18 cellular contexts compared by ENCODE assay signal in genomic region chr1:46400398-46400797, GRCh38. TPM values are rescaled to one million over a fixed set of nuclear protein-coding genes. Genes with fewer than 3 reads are reported as not detected.
DNase-seq lines count a peak whose midpoint lies in the region; ATAC-seq and TF ChIP-seq lines count a peak whose summit lies in the region.
"Had no signal": no experiment of that assay in that cellular context is flagged by ENCODE, and none has a peak within 500 bp of the region (broad histone marks: within the 10 kb centered on the region; RNA-seq: fewer than 3 reads in every experiment).

No MANE protein-coding gene starts in this region.

- H3K9me3 ChIP-seq in MM.1S (replicated peaks; ENCODE audit: insufficient read depth, low read length), result no peaks in the 10 kb centered on the region
- H3K9me3 ChIP-seq in T-helper 17 cell (ENCODE audit: control insufficient read depth, low read length, poor library complexity, severe bottlenecking), result no peaks in the 10 kb centered on the region

- H3K36me3 Mint-ChIP-seq in T-helper 17 cell (ENCODE audit: low read depth) (peaks cover 14% of the 10 kb centered on the region), neural crest cell (ENCODE audit: low read depth) (no peaks in the 10 kb centered on the region)
- H3K36me3 Mint-ChIP-seq in natural killer cell treated with Interleukin-12 subunit alpha and Interleukin-12 subunit beta and Interleukin-15 and Interleukin-18, amount 100 ng/mL, for 72 hours, result no peaks in the 10 kb centered on the region
- H3K36me3 Mint-ChIP-seq: activated naive CD8-positive, alpha-beta T cell; naive thymus-derived CD8-positive, alpha-beta T cell had no signal

- no peaks in the 10 kb centered on the region for H3K9me2 ChIP-seq in MM.1S (replicated peaks; ENCODE audit: insufficient read depth, low read length)

- H3K4me2 ChIP-seq in MM.1S (ENCODE audit: low read depth, low read length), result peak overlapping the region; percentile 56
- H3K4me2 ChIP-seq: KMS-11 had no signal

- no peaks in the 10 kb centered on the region for H3K36me3 ChIP-seq in MM.1S (replicated peaks; ENCODE audit: insufficient read depth, low read length)

- H3K27me3 Mint-ChIP-seq in T-helper 17 cell, result peaks cover 16% of the 10 kb centered on the region
- H3K27me3 Mint-ChIP-seq in neural crest cell (ENCODE audit: low read depth), result peaks cover 26% of the 10 kb centered on the region
- peaks cover 5 to 9% of the 10 kb centered on the region in 2 donors for H3K27me3 Mint-ChIP-seq in natural killer cell treated with Interleukin-12 subunit alpha and Interleukin-12 subunit beta and Interleukin-15 and Interleukin-18, amount 100 ng/mL, for 72 hours
- H3K27me3 Mint-ChIP-seq: activated naive CD8-positive, alpha-beta T cell had no signal

- no peak overlapping the region for H3K9ac ChIP-seq in MM.1S (ENCODE audit: low read length)
- H3K9ac ChIP-seq: KMS-11 had no signal

- H3K27me3 ChIP-seq in MM.1S (replicated peaks; ENCODE audit: insufficient read depth, low read length), result no peaks in the 10 kb centered on the region

- DNase-seq in COLO668 (lab: John Stamatoyannopoulos, UW; ENCODE audit: unreplicated experiment) (peak; percentile 94), MM.1S (peak; percentile 71), T-helper 17 cell (no peak), neural crest cell (ENCODE audit: low read depth, low spot score) (no peak), SW 1271 (lab: John Stamatoyannopoulos, UW) (no peak), SK-N-DZ (ENCODE audit: low spot score) (no peak)
- no peak for DNase-seq in natural killer cell treated with Interleukin-12 subunit alpha and Interleukin-12 subunit beta and Interleukin-15 and Interleukin-18, amount 100 ng/mL, for 72 hours (ENCODE audit: low spot score)
- DNase-seq: activated CD4-positive, CD25-positive, alpha-beta regulatory T cell treated with anti-CD3 and anti-CD28 coated beads, Interleukin-2, amount 50 U/mL, for 72 hours; DMS79; mesenchymal stem cell; naive thymus-derived CD8-positive, alpha-beta T cell; NCI-H2227 treated with DMSO at 0.1 percent for 48 hours; stimulated activated CD4-positive, alpha-beta T cell treated with anti-CD3 and anti-CD28 coated beads, Interleukin-2, amount 100 ng/mL, for 24 hours; stimulated activated naive CD4-positive, alpha-beta T cell had no signal

- H3K4me1 Mint-ChIP-seq in T-helper 17 cell (peaks cover 7% of the 10 kb centered on the region), neural crest cell (no peaks in the 10 kb centered on the region)
- H3K4me1 Mint-ChIP-seq in natural killer cell treated with Interleukin-12 subunit alpha and Interleukin-12 subunit beta and Interleukin-15 and Interleukin-18, amount 100 ng/mL, for 72 hours (ENCODE audit: low read depth in 2 of 2), result no peaks in the 10 kb centered on the region

- H3K27ac ChIP-seq in MM.1S (ENCODE audit: low read length), result peak overlapping the region; percentile 50; the same call in 1 of the 2 replicates
- H3K27ac ChIP-seq: KMS-11 had no signal

- no peak overlapping the region for H2AFZ ChIP-seq in MM.1S (ENCODE audit: low read length)

- H3K27ac Mint-ChIP-seq in T-helper 17 cell (peak overlapping the region; percentile 63), neural crest cell (ENCODE audit: unreplicated experiment) (peak overlapping the region; percentile 43)
- H3K27ac Mint-ChIP-seq in natural killer cell treated with Interleukin-12 subunit alpha and Interleukin-12 subunit beta and Interleukin-15 and Interleukin-18, amount 100 ng/mL, for 72 hours, result no peak overlapping the region
- H3K27ac Mint-ChIP-seq: activated naive CD8-positive, alpha-beta T cell; activated T-helper 1 cell treated with anti-CD3 and anti-CD28 coated beads, Interleukin-12 subunit alpha, Interleukin-12 subunit beta, Interleukin-2, Interleukin-4 antibody, amounts not matched to agents 30 ng/mL and 10 ng/mL and 1 ng/mL, durations not matched to agents 14 hours and 24 hours and 36 hours had no signal

- H3K4me1 ChIP-seq in MM.1S (ENCODE audit: low read length), result peaks cover 29% of the 10 kb centered on the region

- TF ChIP-seq CTCF in MM.1S (IDR thresholded peaks at IDR 0.05; ENCODE audit: low read length), result no peak
- TF ChIP-seq CTCF in neural crest cell (conservative IDR thresholded peaks at IDR 0.05), result no peak

- H3K9me3 Mint-ChIP-seq in neural crest cell, result no peaks in the 10 kb centered on the region
- no peaks in the 10 kb centered on the region for H3K9me3 Mint-ChIP-seq in natural killer cell treated with Interleukin-12 subunit alpha and Interleukin-12 subunit beta and Interleukin-15 and Interleukin-18, amount 100 ng/mL, for 72 hours
- H3K9me3 Mint-ChIP-seq: activated T-helper 1 cell treated with anti-CD3 and anti-CD28 coated beads, Interleukin-12 subunit alpha, Interleukin-12 subunit beta, Interleukin-2, Interleukin-4 antibody, amounts not matched to agents 30 ng/mL and 10 ng/mL and 1 ng/mL, durations not matched to agents 14 hours and 24 hours and 36 hours; naive thymus-derived CD8-positive, alpha-beta T cell had no signal

- H3F3A ChIP-seq in MM.1S (ENCODE audit: insufficient read depth, low read length), result peaks cover 12% of the 10 kb centered on the region

- no peak overlapping the region for H3K4me3 Mint-ChIP-seq in T-helper 17 cell
- H3K4me3 Mint-ChIP-seq in neural crest cell, result no peak overlapping the region
- no peak overlapping the region for H3K4me3 Mint-ChIP-seq in natural killer cell treated with Interleukin-12 subunit alpha and Interleukin-12 subunit beta and Interleukin-15 and Interleukin-18, amount 100 ng/mL, for 72 hours
- H3K4me3 Mint-ChIP-seq: activated naive CD8-positive, alpha-beta T cell; activated T-helper 1 cell treated with anti-CD3 and anti-CD28 coated beads, Interleukin-12 subunit alpha, Interleukin-12 subunit beta, Interleukin-2, Interleukin-4 antibody, amounts not matched to agents 30 ng/mL and 10 ng/mL and 1 ng/mL, durations not matched to agents 14 hours and 24 hours and 36 hours; naive thymus-derived CD8-positive, alpha-beta T cell had no signal

- H3K4me3 ChIP-seq in MM.1S (ENCODE audit: low read length), result no peak overlapping the region; the same call in 1 of the 2 replicates

- ATAC-seq in T-helper 17 cell (no peak), HG02759 (IDR thresholded peaks at IDR 0.05; ENCODE audit: unreplicated experiment) (no peak)
- no peak for ATAC-seq in natural killer cell treated with Interleukin-12 subunit alpha and Interleukin-12 subunit beta and Interleukin-15 and Interleukin-18, amount 100 ng/mL, for 72 hours
- ATAC-seq: naive thymus-derived CD8-positive, alpha-beta T cell had no signal

- peaks cover 33% of the 10 kb centered on the region for H3K79me2 ChIP-seq in MM.1S (ENCODE audit: low read length)

- H4K20me1 ChIP-seq in MM.1S (ENCODE audit: insufficient read depth, low read length), result no peaks in the 10 kb centered on the region

RNA-seq across cellular contexts. Expression of gene FAAH, which starts 6.3 kb away (rescaled TPM):
- total RNA-seq in T-helper 17 cell, result 1 to 10 TPM; 6.5 to 9.4 TPM
- total RNA-seq in neural crest cell, result 16.2 and 17.4 TPM in 2 replicates
- polyA plus RNA-seq in SK-N-DZ (2014; cell fraction: cytosol; rRNA removed), result 0.26 and 0.44 TPM in 2 replicates
- 18.7 and 29.9 TPM in 2 replicates for polyA plus RNA-seq in SK-N-DZ (2014; cell fraction: nucleus; rRNA removed)
- 1 to 10 TPM; 4.1 to 6.6 TPM for total RNA-seq in natural killer cell treated with Interleukin-12 subunit alpha and Interleukin-12 subunit beta and Interleukin-15 and Interleukin-18, amount 100 ng/mL, for 72 hours

RNA-seq across cellular contexts. Expression of gene NSUN4, which starts 59.8 kb away (rescaled TPM):
- total RNA-seq in T-helper 17 cell (10 to 100 TPM; 30.5 to 40.0 TPM), neural crest cell (32.7 and 33.3 TPM in 2 replicates)
- polyA plus RNA-seq in SK-N-DZ (2014; cell fraction: cytosol; rRNA removed), result 17.5 and 22.9 TPM in 2 replicates
- 10.4 and 14.8 TPM in 2 replicates for polyA plus RNA-seq in SK-N-DZ (2014; cell fraction: nucleus; rRNA removed)
- total RNA-seq in natural killer cell treated with Interleukin-12 subunit alpha and Interleukin-12 subunit beta and Interleukin-15 and Interleukin-18, amount 100 ng/mL, for 72 hours, result 10 to 100 TPM; 24.0 to 43.8 TPM

Comparison
In these comparisons a context has a peak if more than half of its experiments do, and no peak if none do; other contexts are left out.
1. DNase-seq: peak in COLO668 (single experiment) and MM.1S (single experiment); none in T-helper 17 cell (0 of 3), neural crest cell (single experiment), SW 1271 (0 of 2), SK-N-DZ (single experiment) and natural killer cell treated with Interleukin-12 subunit alpha and Interleukin-12 subunit beta and Interleukin-15 and Interleukin-18, amount 100 ng/mL, for 72 hours (single experiment).
2. H3K27ac Mint-ChIP-seq: peak in T-helper 17 cell (single experiment) and neural crest cell (single experiment); none in natural killer cell treated with Interleukin-12 subunit alpha and Interleukin-12 subunit beta and Interleukin-15 and Interleukin-18, amount 100 ng/mL, for 72 hours (0 of 2).